ENCODE assay signal across 15 cellular contexts in the genomic region with DNA sequence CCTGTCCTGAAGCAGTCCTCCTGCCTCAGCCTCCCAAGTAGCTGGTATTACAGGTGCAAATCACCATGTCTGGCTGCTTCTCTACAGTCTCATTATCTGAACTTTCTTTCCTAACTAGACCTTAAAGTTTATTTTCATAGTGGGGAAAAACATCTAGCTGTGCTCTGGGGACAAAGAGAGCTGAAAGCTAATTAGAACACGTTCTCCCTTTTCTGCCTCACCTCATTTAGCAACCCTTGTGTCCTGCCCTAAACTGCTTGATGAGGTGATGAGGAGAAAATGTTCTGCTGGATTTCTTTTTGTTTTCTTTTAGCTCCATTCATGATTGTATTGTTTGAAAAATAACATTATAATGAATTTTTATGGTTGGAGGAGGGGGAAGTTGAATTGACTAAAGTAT.
DNase-seq lines count a peak whose midpoint lies in the region; ATAC-seq and TF ChIP-seq lines count a peak whose summit lies in the region.
"Had no signal": no experiment of that assay in that cellular context is flagged by ENCODE, and none has a peak within 500 bp of the region (broad histone marks: within the 10 kb centered on the region; RNA-seq: fewer than 3 reads in every experiment).

No MANE protein-coding gene starts in this region.

- intact Hi-C loops in IMR-90 (cut with micrococcal nuclease), result no loop called here
- intact Hi-C loops in esophagus squamous epithelium (cut with DNase I), result no loop called here
- intact Hi-C loops in aorta (cut with DNase I), result no loop called here

- H3K4me1 ChIP-seq in IMR-90 (ENCODE audit: control insufficient read depth, insufficient read depth, low read length), result peaks cover 12% of the 10 kb centered on the region
- H3K4me1 ChIP-seq in esophagus squamous epithelium, result peaks cover 0 to 27% (median 6%) of the 10 kb centered on the region in 3 donors
- peaks cover 2 to 4% of the 10 kb centered on the region in 2 donors for H3K4me1 ChIP-seq in aorta (ENCODE audit: control insufficient read depth in 1 of 2, insufficient read depth in 2 of 2, low read length in 2 of 2)
- peaks cover 0 to 4% of the 10 kb centered on the region in 2 experiments for H3K4me1 ChIP-seq in trophoblast cell (ENCODE audit: control insufficient read depth in 1 of 2, insufficient read depth in 2 of 2, low read length in 2 of 2)
- H3K4me1 ChIP-seq: BLaER1 treated with 17β-estradiol and CSF1 and Interleukin-3, amounts not matched to agents 10 nM and 100 nM had no signal

- no peak overlapping the region for H3K56ac ChIP-seq in IMR-90 (ENCODE audit: extremely low read depth, insufficient read depth, low read length)

- peaks cover 7% of the 10 kb centered on the region for H3K9me1 ChIP-seq in IMR-90 (ENCODE audit: insufficient read depth, low read length)

- DNase-seq in IMR-90 (no peak), esophagus squamous epithelium (lab: John Stamatoyannopoulos, UW) (no peak), progenitor cell of endocrine pancreas (ENCODE audit: low spot score, unreplicated experiment) (no peak), aorta (no peak), ureter (ENCODE audit: low spot score) (no peak), trophoblast cell (no peak)
- DNase-seq: ACHN; CD4-positive, alpha-beta T cell; DMS153; DMS79 treated with DMSO at 0.1 percent for 48 hours; EL; HCEC 1CT; HFFc6 had no signal

- H3K18ac ChIP-seq in IMR-90 (ENCODE audit: low read depth, low read length) (no peak overlapping the region), trophoblast cell (ENCODE audit: low read length) (no peak overlapping the region)

- no peak overlapping the region for H2BK15ac ChIP-seq in IMR-90 (ENCODE audit: low read depth, low read length)

- TF ChIP-seq POLR2A in IMR-90 (IDR thresholded peaks at IDR 0.05; ENCODE audit: low read depth, low read length) (no peak), esophagus squamous epithelium (IDR thresholded peaks at IDR 0.05) (no peak)

- no CpG with 5 or more reads among the region's 1 CpG for WGBS in IMR-90 (ENCODE audit: extremely low coverage in 2 of 2, insufficient read length in 1 of 2), 2 experiments
- 55 to 65% methylated on average over 1 of the region's 1 CpG for WGBS in esophagus squamous epithelium, 2 donors
- WGBS in aorta, 2 donors, result 13 to 16% methylated on average over 1 of the region's 1 CpG
- no CpG with 5 or more reads among the region's 1 CpG for WGBS in trophoblast cell (ENCODE audit: extremely low coverage, insufficient coverage, insufficient read length)

- dilution Hi-C loops in IMR-90 (cut with HindIII; ENCODE audit: low sequenced_read_pairs, unreplicated experiment), result no loop called here

- no peak overlapping the region for H3K27ac ChIP-seq in IMR-90 (ENCODE audit: insufficient read depth, low read length)
- peak overlapping the region in 3 of 4 donors; percentile 0 to 51 (median 42) for H3K27ac ChIP-seq in esophagus squamous epithelium
- H3K27ac ChIP-seq in aorta (ENCODE audit: low read depth in 1 of 2, low read length in 2 of 2), result peak overlapping the region; percentile 12 to 36
- no peak overlapping the region for H3K27ac ChIP-seq in trophoblast cell (ENCODE audit: low read depth, low read length)
- H3K27ac ChIP-seq: BLaER1 treated with 17β-estradiol and CSF1 and Interleukin-3, amounts not matched to agents 10 nM and 100 nM had no signal

- TF ChIP-seq CTCF in IMR-90 (conservative IDR thresholded peaks at IDR 0.05; ENCODE audit: low read depth, low read length) (no peak), esophagus squamous epithelium (IDR thresholded peaks at IDR 0.05) (no peak), progenitor cell of endocrine pancreas (IDR thresholded peaks at IDR 0.05; ENCODE audit: unreplicated experiment) (no peak)

- no TSS peak for BruUV-seq in IMR-90 (replicated peaks; lab: Mats Ljungman, UMichigan)

- H3K79me1 ChIP-seq in IMR-90 (ENCODE audit: low read depth in 1 of 2, low read length in 2 of 2) (peaks cover 28 to 72% of the 10 kb centered on the region in 2 experiments), trophoblast cell (ENCODE audit: low read length) (no peaks in the 10 kb centered on the region)

- H2AK5ac ChIP-seq in IMR-90 (ENCODE audit: low read depth, low read length) (peak overlapping the region; percentile 52; the same call in 1 of the 2 replicates), trophoblast cell (ENCODE audit: low read length) (no peak overlapping the region)

- H3K9ac ChIP-seq in IMR-90 (ENCODE audit: low read depth, low read length) (no peak overlapping the region), trophoblast cell (ENCODE audit: low read length) (no peak overlapping the region)
- H3K9ac ChIP-seq: BLaER1 treated with 17β-estradiol and CSF1 and Interleukin-3, amounts not matched to agents 10 nM and 100 nM had no signal

- no peak overlapping the region for H2AK9ac ChIP-seq in IMR-90 (replicated peaks; ENCODE audit: low read depth, low read length, poor library complexity)

- H3K14ac ChIP-seq in IMR-90 (replicated peaks; ENCODE audit: low read depth, low read length) (no peak overlapping the region), trophoblast cell (ENCODE audit: low read length) (no peak overlapping the region)

- H3K4me3 ChIP-seq in IMR-90 (ENCODE audit: insufficient read depth, low read depth, low read length) (no peak overlapping the region), esophagus squamous epithelium (no peak overlapping the region), aorta (ENCODE audit: low read length in 2 of 2) (no peak overlapping the region), trophoblast cell (ENCODE audit: low read depth, low read length) (no peak overlapping the region)
- H3K4me3 ChIP-seq: BLaER1 treated with 17β-estradiol and CSF1 and Interleukin-3, amounts not matched to agents 10 nM and 100 nM had no signal

- H4K5ac ChIP-seq in IMR-90 (ENCODE audit: low read depth, low read length), result no peak overlapping the region

- no peak overlapping the region for H3K4me3 Mint-ChIP-seq in progenitor cell of endocrine pancreas (ENCODE audit: low read depth)
- H3K4me3 Mint-ChIP-seq: CD4-positive, alpha-beta T cell; HFFc6 had no signal

- H4K8ac ChIP-seq in IMR-90 (ENCODE audit: low read depth in 2 of 2, low read length in 2 of 2), result no peak overlapping the region
- H4K8ac ChIP-seq in trophoblast cell (ENCODE audit: low read depth, low read length), result no peak overlapping the region

- no peak overlapping the region for H2BK12ac ChIP-seq in trophoblast cell (ENCODE audit: low read length)

- no peak overlapping the region for H3K4ac ChIP-seq in IMR-90 (ENCODE audit: low read depth, low read length)
- H3K4ac ChIP-seq in trophoblast cell (ENCODE audit: low read depth, low read length), result no peak overlapping the region

- H2BK5ac ChIP-seq in IMR-90 (ENCODE audit: low read depth, low read length, poor library complexity, severe bottlenecking) (no peak overlapping the region), trophoblast cell (ENCODE audit: low read depth, low read length, poor library complexity) (no peak overlapping the region)

- in situ Hi-C loops in IMR-90 (cut with MboI; ENCODE audit: low sequenced_read_pairs), result no loop called here

- H3K79me2 ChIP-seq in trophoblast cell (ENCODE audit: control insufficient read depth, insufficient read depth, low read length, poor library complexity), result no peaks in the 10 kb centered on the region

- peaks cover 9% of the 10 kb centered on the region; the same call in 1 of the 2 replicates for H4K20me1 ChIP-seq in IMR-90 (ENCODE audit: insufficient read depth, low read length)
- H4K20me1 ChIP-seq: BLaER1 treated with 17β-estradiol and CSF1 and Interleukin-3, amounts not matched to agents 10 nM and 100 nM had no signal

- peaks cover 18% of the 10 kb centered on the region for H3K36me3 Mint-ChIP-seq in progenitor cell of endocrine pancreas (ENCODE audit: insufficient read depth)

- H3K36me3 ChIP-seq in IMR-90 (ENCODE audit: control insufficient read depth, insufficient read depth, low read length) (peaks cover 5% of the 10 kb centered on the region), esophagus squamous epithelium (peaks cover 0 to 18% (median 0%) of the 10 kb centered on the region in 3 donors), aorta (ENCODE audit: control insufficient read depth in 1 of 2, insufficient read depth in 2 of 2, low read length in 1 of 2) (no peaks in the 10 kb centered on the region), trophoblast cell (ENCODE audit: control insufficient read depth in 1 of 2, insufficient read depth in 2 of 2, low read length in 2 of 2) (peaks cover 4 to 5% of the 10 kb centered on the region in 2 experiments)

- no peaks in the 10 kb centered on the region for H3K9me3 ChIP-seq in IMR-90 (ENCODE audit: control insufficient read depth, insufficient read depth, low read length)
- no peaks in the 10 kb centered on the region for H3K9me3 ChIP-seq in esophagus squamous epithelium
- no peaks in the 10 kb centered on the region for H3K9me3 ChIP-seq in aorta (ENCODE audit: control insufficient read depth, low read length)
- H3K9me3 ChIP-seq in trophoblast cell (ENCODE audit: insufficient read depth, low read depth, low read length), result no peaks in the 10 kb centered on the region

- ATAC-seq in IMR-90 (ENCODE audit: low read depth) (no peak), aorta (ENCODE audit: low FRiP score) (no peak), GM21381 (IDR thresholded peaks at IDR 0.05; ENCODE audit: unreplicated experiment) (no peak)

- H3K27ac Mint-ChIP-seq in progenitor cell of endocrine pancreas, result peak overlapping the region; percentile 70
- H3K27ac Mint-ChIP-seq: CD4-positive, alpha-beta T cell had no signal

- H3K27me3 ChIP-seq in IMR-90 (ENCODE audit: control insufficient read depth, insufficient read depth, low read length) (no peaks in the 10 kb centered on the region), esophagus squamous epithelium (no peaks in the 10 kb centered on the region), aorta (ENCODE audit: control insufficient read depth in 1 of 2, insufficient read depth in 2 of 2, low read length in 1 of 2) (no peaks in the 10 kb centered on the region), trophoblast cell (ENCODE audit: insufficient read depth, low read length) (no peaks in the 10 kb centered on the region)
- H3K27me3 ChIP-seq: BLaER1 treated with 17β-estradiol and CSF1 and Interleukin-3, amounts not matched to agents 10 nM and 100 nM had no signal

- H3K4me1 Mint-ChIP-seq in progenitor cell of endocrine pancreas (ENCODE audit: low read depth), result peaks cover 58% of the 10 kb centered on the region

- peaks cover 6% of the 10 kb centered on the region for H3K9me3 Mint-ChIP-seq in progenitor cell of endocrine pancreas (ENCODE audit: low read depth)
- H3K9me3 Mint-ChIP-seq: CD4-positive, alpha-beta T cell had no signal

- H3K23ac ChIP-seq in IMR-90 (ENCODE audit: low read depth, low read length) (no peak overlapping the region; the same call in 1 of the 2 replicates), trophoblast cell (ENCODE audit: low read length) (no peak overlapping the region)

- no peak overlapping the region for H2BK120ac ChIP-seq in IMR-90 (ENCODE audit: low read depth, low read length)
- H2BK120ac ChIP-seq in trophoblast cell (ENCODE audit: insufficient read depth, low read length, poor library complexity), result no peak overlapping the region

- H2BK20ac ChIP-seq in IMR-90 (ENCODE audit: low read depth, low read length), result no peak overlapping the region

- POLR2A ChIA-PET in IMR-90 (lab: Charles Lee; ENCODE audit: unreplicated experiment), result no interaction called here

- H2AFZ ChIP-seq in IMR-90 (replicated peaks; ENCODE audit: low read length, poor library complexity) (no peak overlapping the region), trophoblast cell (ENCODE audit: insufficient read depth, low read length, poor library complexity) (no peak overlapping the region)

- no peak for TF ChIP-seq RAD21 in IMR-90 (IDR thresholded peaks at IDR 0.05; ENCODE audit: low read length)

- H3K4me2 ChIP-seq in IMR-90 (ENCODE audit: low read depth, low read length), result no peak overlapping the region
- no peak overlapping the region for H3K4me2 ChIP-seq in trophoblast cell (ENCODE audit: low read length)
- H3K4me2 ChIP-seq: BLaER1 treated with 17β-estradiol and CSF1 and Interleukin-3, amounts not matched to agents 10 nM and 100 nM had no signal

- CTCF ChIA-PET in IMR-90 (lab: Yijun Ruan, JAX), result no interaction called here

- no peak overlapping the region for H4K12ac ChIP-seq in trophoblast cell (ENCODE audit: low read depth, low read length)

- no peaks in the 10 kb centered on the region for H3K27me3 Mint-ChIP-seq in progenitor cell of endocrine pancreas

- H4K91ac ChIP-seq in IMR-90 (ENCODE audit: insufficient read depth, low read depth, low read length), result no peak overlapping the region
- no peak overlapping the region for H4K91ac ChIP-seq in trophoblast cell (ENCODE audit: low read depth, low read length)

Comparison
In these comparisons a context has a peak if more than half of its experiments do, and no peak if none do; other contexts are left out.
1. H3K27ac ChIP-seq: peak in esophagus squamous epithelium (3 of 4) and aorta (2 of 2); none in IMR-90 (single experiment) and trophoblast cell (single experiment).